ENCODE assay signal across 1 cellular context in the genomic region with DNA sequence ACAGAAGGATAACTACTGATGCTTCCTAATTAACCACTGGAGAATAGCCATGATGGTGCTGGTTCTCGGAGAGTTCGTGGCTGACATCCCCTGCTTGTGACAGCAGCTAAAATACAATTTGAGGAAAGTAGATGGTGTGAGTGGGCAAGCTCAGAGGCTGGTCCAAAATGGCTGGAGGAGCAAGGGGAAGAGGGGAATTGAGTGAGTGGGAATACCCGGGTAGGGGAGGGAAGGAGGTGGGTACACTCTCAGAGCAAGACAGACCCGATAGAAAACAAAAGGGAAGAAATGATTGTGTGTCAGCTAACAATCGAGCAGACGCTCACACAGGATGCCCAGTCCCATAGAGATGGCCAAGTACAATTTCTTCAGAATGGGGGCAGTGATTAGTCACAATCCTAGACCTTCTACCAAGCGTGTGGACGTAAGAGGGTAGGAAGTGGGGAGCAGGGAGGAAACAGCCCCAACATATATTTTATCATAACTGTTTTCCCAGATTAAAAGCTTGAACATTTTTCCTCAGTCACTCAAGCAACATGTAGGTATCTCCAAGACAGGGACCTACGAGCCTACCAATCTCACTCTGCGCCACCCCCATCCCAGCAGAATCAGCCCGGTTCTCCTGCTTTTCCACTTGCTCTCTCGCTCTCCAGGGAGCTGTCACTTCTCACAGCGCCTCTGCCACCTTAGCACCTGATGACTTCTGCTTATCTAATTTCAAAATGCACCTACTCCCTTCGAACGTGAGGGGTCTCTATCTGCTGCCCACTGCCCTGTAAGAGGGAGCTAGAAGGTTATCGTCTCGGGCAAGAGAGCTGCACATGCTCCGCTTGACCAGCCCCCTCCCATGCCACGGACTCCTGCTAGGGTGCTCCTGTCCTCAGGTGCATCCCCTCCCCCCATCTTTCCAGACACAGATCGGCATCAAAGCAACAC.
TF ChIP-seq lines count a peak whose summit lies in the region.

No MANE protein-coding gene starts in this region.

TF ChIP-seq in SK-N-SH, 30 proteins besides CTCF, POLR2A, EP300 and RAD21 (continued from another document):
- TF ChIP-seq MXI1 (IDR thresholded peaks at IDR 0.05; ENCODE audit: low read depth, low read length) (no peak), GATA2 (CRISPR knock-in tag; IDR thresholded peaks at IDR 0.05) (no peak)
